Comparison of ENCODE assay signal across 18 cellular contexts in genomic region chr22:47373648-47374272, GRCh38.
"Had no signal": no experiment of that assay in that cellular context is flagged by ENCODE, and none has a peak within 500 bp of the region (broad histone marks: within the 10 kb centered on the region; RNA-seq: fewer than 3 reads in every experiment).

No MANE protein-coding gene starts in this region.

- DNase-seq: activated CD4-positive, alpha-beta memory T cell treated with anti-CD3 and anti-CD28 coated beads, Interleukin-2, amount 10 ng/mL, durations not matched to agents 7 days and 5 days; activated CD4-positive, alpha-beta T cell treated with anti-CD3 and anti-CD28 coated beads for 48 hours; activated naive CD4-positive, alpha-beta T cell treated with anti-CD3 and anti-CD28 coated beads for 36 hours; activated naive CD8-positive, alpha-beta T cell treated with anti-CD3 and anti-CD28 coated beads for 36 hours; cerebellar nuclear complex; effector memory CD4-positive, alpha-beta T cell; kidney glomerular epithelial cell; pancreas; psoas muscle; stimulated activated naive CD4-positive, alpha-beta T cell; T-cell had no signal

- H3K9me3 ChIP-seq: adrenal gland, body of pancreas, left lung, neutrophil, pancreas, psoas muscle, tibial nerve had no signal

- ATAC-seq: body of pancreas, left lung, pancreas, psoas muscle, T-cell had no signal

- H3K4me1 ChIP-seq: adrenal gland, body of pancreas, left lung, pancreas, psoas muscle, tibial nerve had no signal

- H3K27ac ChIP-seq: adrenal gland, body of pancreas, coronary artery, dorsolateral prefrontal cortex, left lung, neutrophil, pancreas, psoas muscle, tibial nerve had no signal

- H3K27me3 ChIP-seq: body of pancreas, neutrophil, pancreas, tibial nerve had no signal

- H3K36me3 ChIP-seq: adrenal gland, left lung, neutrophil, pancreas, tibial nerve had no signal

- H3K4me3 ChIP-seq: adrenal gland, body of pancreas, coronary artery, dorsolateral prefrontal cortex, left lung, pancreas, psoas muscle, tibial nerve had no signal
